ENCODE assay signal across 17 cellular contexts in the genomic region with DNA sequence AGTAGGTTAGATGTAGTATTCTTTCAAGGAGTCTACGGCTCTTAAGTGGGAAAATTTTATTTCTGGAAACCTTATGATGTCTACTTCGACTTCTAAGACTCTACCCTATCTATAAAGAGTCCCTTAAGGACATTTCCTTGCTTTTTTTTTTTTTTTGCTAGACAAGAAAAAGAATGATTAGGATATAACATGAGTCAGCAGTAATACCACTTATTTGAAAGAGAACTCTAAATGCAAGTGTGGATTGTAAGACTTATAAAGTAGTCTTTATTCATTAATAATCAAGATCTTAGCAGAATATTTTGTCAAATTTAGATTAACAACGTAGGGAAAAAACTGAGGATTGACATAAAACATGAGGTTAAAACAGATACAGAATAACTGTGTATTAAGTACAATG.
DNase-seq lines count a peak whose midpoint lies in the region; ATAC-seq and TF ChIP-seq lines count a peak whose summit lies in the region.
"Had no signal": no experiment of that assay in that cellular context is flagged by ENCODE, and none has a peak within 500 bp of the region (broad histone marks: within the 10 kb centered on the region; RNA-seq: fewer than 3 reads in every experiment).

No MANE protein-coding gene starts in this region.

- no peak overlapping the region for H2AK9ac ChIP-seq in IMR-90 (replicated peaks; ENCODE audit: low read depth, low read length, poor library complexity)

- H3K4me3 Mint-ChIP-seq in activated T-cell treated with anti-CD3 and anti-CD28 coated beads, Interleukin-2, amount 50 U/mL, for 72 hours, result no peak overlapping the region

- dilution Hi-C loops in IMR-90 (cut with HindIII; ENCODE audit: low sequenced_read_pairs, unreplicated experiment), result no loop called here

- no peak overlapping the region for H2AK5ac ChIP-seq in IMR-90 (ENCODE audit: low read depth, low read length)

- H2AFZ ChIP-seq in IMR-90 (replicated peaks; ENCODE audit: low read length, poor library complexity), result no peak overlapping the region
- H2AFZ ChIP-seq in fibroblast of lung (ENCODE audit: low read length), result no peak overlapping the region

- CTCF ChIA-PET in IMR-90 (lab: Yijun Ruan, JAX), result no interaction called here

- H3K4me3 ChIP-seq in IMR-90 (ENCODE audit: insufficient read depth, low read depth, low read length) (no peak overlapping the region), fibroblast of lung (replicated peaks in 1 of 4; ENCODE audit: control extremely low read depth in 1 of 4, insufficient read depth in 1 of 4, low read depth in 3 of 4, low read length in 4 of 4) (no peak overlapping the region), skeletal muscle satellite cell (ENCODE audit: low read length) (no peak overlapping the region)
- H3K4me3 ChIP-seq: BLaER1 treated with 17β-estradiol and CSF1 and Interleukin-3, amounts not matched to agents 10 nM and 100 nM had no signal

- no peaks in the 10 kb centered on the region for H3K79me2 ChIP-seq in fibroblast of lung (ENCODE audit: control insufficient read depth, insufficient read depth, low read length)

- H3K4me1 ChIP-seq in IMR-90 (ENCODE audit: control insufficient read depth, insufficient read depth, low read length) (no peaks in the 10 kb centered on the region), fibroblast of lung (ENCODE audit: control insufficient read depth, extremely low read depth, insufficient read depth, low read length) (peaks cover 3% of the 10 kb centered on the region), skeletal muscle satellite cell (ENCODE audit: control insufficient read depth, insufficient read depth, low read length) (peaks cover 22% of the 10 kb centered on the region)
- H3K4me1 ChIP-seq: BLaER1 treated with 17β-estradiol and CSF1 and Interleukin-3, amounts not matched to agents 10 nM and 100 nM had no signal

- BruUV-seq in IMR-90 (replicated peaks; lab: Mats Ljungman, UMichigan), result no TSS peak

- no peak overlapping the region for H4K91ac ChIP-seq in IMR-90 (ENCODE audit: insufficient read depth, low read depth, low read length)

- no peaks in the 10 kb centered on the region for H3K9me3 Mint-ChIP-seq in activated T-cell treated with anti-CD3 and anti-CD28 coated beads, Interleukin-2, amount 50 U/mL, for 72 hours

- H3K4ac ChIP-seq in IMR-90 (ENCODE audit: low read depth, low read length), result no peak overlapping the region

- no peak overlapping the region for H4K5ac ChIP-seq in IMR-90 (ENCODE audit: low read depth, low read length)

- intact Hi-C loops in IMR-90 (cut with micrococcal nuclease), result no loop called here

- H3K9me1 ChIP-seq in IMR-90 (ENCODE audit: insufficient read depth, low read length), result peaks cover 3% of the 10 kb centered on the region

- TF ChIP-seq RAD21 in IMR-90 (IDR thresholded peaks at IDR 0.05; ENCODE audit: low read length), result no peak

- peaks cover 15% of the 10 kb centered on the region for H3K36me3 ChIP-seq in IMR-90 (ENCODE audit: control insufficient read depth, insufficient read depth, low read length)
- no peaks in the 10 kb centered on the region for H3K36me3 ChIP-seq in fibroblast of lung (ENCODE audit: control insufficient read depth, insufficient read depth, low read length)
- peaks cover 52% of the 10 kb centered on the region for H3K36me3 ChIP-seq in skeletal muscle satellite cell (ENCODE audit: insufficient read depth, low read length)

- H3K27ac ChIP-seq in IMR-90 (ENCODE audit: insufficient read depth, low read length) (no peak overlapping the region), fibroblast of lung (ENCODE audit: insufficient read depth, low read length) (no peak overlapping the region)
- H3K27ac ChIP-seq: BLaER1 treated with 17β-estradiol and CSF1 and Interleukin-3, amounts not matched to agents 10 nM and 100 nM; RWPE1 had no signal

- no peak overlapping the region for H3K23ac ChIP-seq in IMR-90 (ENCODE audit: low read depth, low read length)

- no peak overlapping the region for H2BK15ac ChIP-seq in IMR-90 (ENCODE audit: low read depth, low read length)

- H2BK20ac ChIP-seq in IMR-90 (ENCODE audit: low read depth, low read length), result no peak overlapping the region

- H3K9ac ChIP-seq in IMR-90 (ENCODE audit: low read depth, low read length) (no peak overlapping the region), fibroblast of lung (ENCODE audit: insufficient read depth, low read length) (no peak overlapping the region), skeletal muscle satellite cell (ENCODE audit: low read depth, low read length) (peak overlapping the region; percentile 10)
- H3K9ac ChIP-seq: BLaER1 treated with 17β-estradiol and CSF1 and Interleukin-3, amounts not matched to agents 10 nM and 100 nM had no signal

- H3K56ac ChIP-seq in IMR-90 (ENCODE audit: extremely low read depth, insufficient read depth, low read length), result no peak overlapping the region

- no peak for TF ChIP-seq POLR2A in IMR-90 (IDR thresholded peaks at IDR 0.05; ENCODE audit: low read depth, low read length)

- H4K8ac ChIP-seq in IMR-90 (ENCODE audit: low read depth in 2 of 2, low read length in 2 of 2), result no peak overlapping the region

- in situ Hi-C loops in IMR-90 (cut with MboI; ENCODE audit: low sequenced_read_pairs), result loop anchor here (10.0 kb wide), 1 partner anchor 107 kb away; no protein-coding TSS in a partner anchor
- in situ Hi-C loops in GM13977 (cut with MboI; ENCODE audit: low pct_unique_long_range_greater_than_20kb, low sequenced_read_pairs, unreplicated experiment), result no loop called here

- H3K4me1 Mint-ChIP-seq in activated T-cell treated with anti-CD3 and anti-CD28 coated beads, Interleukin-2, amount 50 U/mL, for 72 hours (ENCODE audit: low read depth), result no peaks in the 10 kb centered on the region

- H3K4me2 ChIP-seq in IMR-90 (ENCODE audit: low read depth, low read length), result no peak overlapping the region
- H3K4me2 ChIP-seq in fibroblast of lung (ENCODE audit: extremely low read depth, insufficient read depth, low read length), result no peak overlapping the region
- H3K4me2 ChIP-seq in skeletal muscle satellite cell (ENCODE audit: low read length), result no peak overlapping the region
- H3K4me2 ChIP-seq: BLaER1 treated with 17β-estradiol and CSF1 and Interleukin-3, amounts not matched to agents 10 nM and 100 nM had no signal

- POLR2A ChIA-PET in IMR-90 (lab: Charles Lee; ENCODE audit: unreplicated experiment), result no interaction called here

- H3K27me3 ChIP-seq in IMR-90 (ENCODE audit: control insufficient read depth, insufficient read depth, low read length) (no peaks in the 10 kb centered on the region), fibroblast of lung (ENCODE audit: control insufficient read depth, insufficient read depth, low read length) (no peaks in the 10 kb centered on the region), skeletal muscle satellite cell (ENCODE audit: control insufficient read depth, insufficient read depth, low read length) (no peaks in the 10 kb centered on the region)
- H3K27me3 ChIP-seq: BLaER1 treated with 17β-estradiol and CSF1 and Interleukin-3, amounts not matched to agents 10 nM and 100 nM had no signal

- H3K36me3 Mint-ChIP-seq in activated T-cell treated with anti-CD3 and anti-CD28 coated beads, Interleukin-2, amount 50 U/mL, for 72 hours (ENCODE audit: insufficient read depth in 2 of 2), result peaks cover 7 to 40% of the 10 kb centered on the region in 2 donors

- WGBS in IMR-90 (ENCODE audit: extremely low coverage in 2 of 2, insufficient read length in 1 of 2), 2 experiments, result no CpG with 5 or more reads among the region's 3 CpGs

- no peak overlapping the region for H3K14ac ChIP-seq in IMR-90 (replicated peaks; ENCODE audit: low read depth, low read length)

- peaks cover 13 to 18% of the 10 kb centered on the region in 2 experiments for H3K79me1 ChIP-seq in IMR-90 (ENCODE audit: low read depth in 1 of 2, low read length in 2 of 2)

- DNase-seq in activated T-cell treated with anti-CD3 and anti-CD28 coated beads, Interleukin-2, amount 50 U/mL, for 72 hours, result no peak
- DNase-seq in activated T-cell treated with anti-CD3 and anti-CD28 coated beads for 4 hours (no peak), IMR-90 (no peak), fibroblast of lung (ENCODE audit: low read depth in 2 of 2) (peak; percentile 11 to 23), medulla oblongata (ENCODE audit: extremely low spot score) (no peak), GM13977 (ENCODE audit: low spot score) (no peak), NCI-H128 (lab: John Stamatoyannopoulos, UW; ENCODE audit: unreplicated experiment) (no peak)
- DNase-seq: 8988T; DND-41; GF-D8; NCI-H1105 treated with DMSO at 0.1 percent for 48 hours; NCI-H187; NK-92 treated with Interleukin-12 subunit alpha and Interleukin-12 subunit beta, amount 100 ng/mL, for 24 hours; OCI-M1 had no signal

- no peak overlapping the region for H3K18ac ChIP-seq in IMR-90 (ENCODE audit: low read depth, low read length)

- no peak overlapping the region for H2BK120ac ChIP-seq in IMR-90 (ENCODE audit: low read depth, low read length)

- H3K9me3 ChIP-seq in IMR-90 (ENCODE audit: control insufficient read depth, insufficient read depth, low read length), result no peaks in the 10 kb centered on the region
- no peaks in the 10 kb centered on the region for H3K9me3 ChIP-seq in fibroblast of lung (ENCODE audit: control insufficient read depth, insufficient read depth, low read depth, low read length)
- H3K9me3 ChIP-seq in skeletal muscle satellite cell (replicated peaks; ENCODE audit: low read length), result no peaks in the 10 kb centered on the region
- H3K9me3 ChIP-seq: BLaER1 treated with 17β-estradiol and CSF1 and Interleukin-3, amounts not matched to agents 10 nM and 100 nM had no signal

- TF ChIP-seq CTCF in IMR-90 (conservative IDR thresholded peaks at IDR 0.05; ENCODE audit: low read depth, low read length), result no peak
- no peak for TF ChIP-seq CTCF in fibroblast of lung (conservative IDR thresholded peaks at IDR 0.05 in 1 of 2, IDR thresholded peaks at IDR 0.05 in 1 of 2; ENCODE audit: low read depth in 1 of 2, low read length in 2 of 2)
- no peak for TF ChIP-seq CTCF in GM13977 (IDR thresholded peaks at IDR 0.05; ENCODE audit: extremely low read depth, insufficient read depth, missing control alignments)

- peak overlapping the region; percentile 60 for H2BK5ac ChIP-seq in IMR-90 (ENCODE audit: low read depth, low read length, poor library complexity, severe bottlenecking)

- no peaks in the 10 kb centered on the region for H3K27me3 Mint-ChIP-seq in activated T-cell treated with anti-CD3 and anti-CD28 coated beads, Interleukin-2, amount 50 U/mL, for 72 hours (ENCODE audit: low read depth)

- peak overlapping the region; percentile 31 for H3K27ac Mint-ChIP-seq in activated T-cell treated with anti-CD3 and anti-CD28 coated beads, Interleukin-2, amount 50 U/mL, for 72 hours

- ATAC-seq in activated T-cell treated with anti-CD3 and anti-CD28 coated beads, Interleukin-2, amount 50 U/mL, for 72 hours (replicated peaks in 1 of 2), result no peak
- ATAC-seq in IMR-90 (ENCODE audit: low read depth), result 0 out of 2 replicates have a peak, but pooled peaks have one; percentile 21

- H4K20me1 ChIP-seq in IMR-90 (ENCODE audit: insufficient read depth, low read length), result no peaks in the 10 kb centered on the region
- H4K20me1 ChIP-seq in fibroblast of lung (ENCODE audit: control insufficient read depth, extremely low read depth, insufficient read depth, low read length), result no peaks in the 10 kb centered on the region
- H4K20me1 ChIP-seq: BLaER1 treated with 17β-estradiol and CSF1 and Interleukin-3, amounts not matched to agents 10 nM and 100 nM had no signal

TF ChIP-seq in IMR-90, 13 proteins besides CTCF, POLR2A, EP300 and RAD21 (continues in another document):
- TF ChIP-seq MXI1 (IDR thresholded peaks at IDR 0.05; ENCODE audit: borderline replicate concordance, low read depth, low read length), result no peak

Comparison
In these comparisons a context has a peak if more than half of its experiments do, and no peak if none do; other contexts are left out.
1. DNase-seq: peak in fibroblast of lung (2 of 2); none in activated T-cell treated with anti-CD3 and anti-CD28 coated beads, Interleukin-2, amount 50 U/mL, for 72 hours (0 of 2), activated T-cell treated with anti-CD3 and anti-CD28 coated beads for 4 hours (single experiment), IMR-90 (single experiment), medulla oblongata (single experiment), GM13977 (single experiment) and NCI-H128 (single experiment).